8 cellular contexts compared by ENCODE assay signal in the genomic region with DNA sequence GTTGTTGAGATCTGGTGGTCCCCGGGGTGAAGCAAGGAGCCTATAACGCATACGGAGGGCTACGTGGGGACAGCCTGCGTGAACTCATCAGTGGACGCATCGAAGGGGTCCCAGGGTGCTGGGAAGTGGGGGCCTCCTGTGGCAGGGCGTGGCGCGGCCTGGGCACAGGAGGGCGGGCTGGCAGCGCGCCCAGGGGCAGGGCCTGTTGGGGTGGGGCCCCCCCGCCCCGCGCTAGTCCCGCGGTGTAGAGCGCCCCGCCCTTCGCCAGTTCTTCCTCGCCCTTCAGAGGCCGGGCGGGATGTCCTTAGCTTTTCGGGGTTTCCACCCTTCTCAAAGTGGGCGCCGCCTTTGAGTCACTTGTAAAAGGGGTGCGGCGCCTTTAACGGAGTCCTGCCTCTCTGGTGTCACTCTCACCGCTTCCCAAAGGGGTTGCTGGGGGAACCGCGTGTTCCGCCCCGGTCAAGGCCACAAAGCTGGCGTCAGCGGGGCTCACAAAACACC. TPM values are rescaled to one million over a fixed set of nuclear protein-coding genes. Genes with fewer than 3 reads are reported as not detected.
DNase-seq lines count a peak whose midpoint lies in the region; ATAC-seq and TF ChIP-seq lines count a peak whose summit lies in the region.

No MANE protein-coding gene starts in this region.

- peak overlapping the region; percentile 54 to 74 (median 66) for H3K4me3 ChIP-seq in BLaER1 treated with 17β-estradiol and CSF1 and Interleukin-3, amounts not matched to agents 10 nM and 100 nM
- H3K4me3 ChIP-seq in Panc1 (ENCODE audit: low read depth in 2 of 2, low read length in 2 of 2) (peak overlapping the region; percentile 74 to 83), prostate gland (peak overlapping the region; percentile 41 to 45)

- peak overlapping the region; percentile 71 to 84 (median 80) for H3K4me2 ChIP-seq in BLaER1 treated with 17β-estradiol and CSF1 and Interleukin-3, amounts not matched to agents 10 nM and 100 nM

- BruUV-seq in Panc1 (replicated peaks; lab: Mats Ljungman, UMichigan): no TSS peak

- H3K36me3 ChIP-seq in BLaER1 treated with 17β-estradiol and CSF1 and Interleukin-3, amounts not matched to agents 10 nM and 100 nM: peaks cover 0 to 38% (median 15%) of the 10 kb centered on the region in 11 experiments; a peak in 14 of 22 replicates
- H3K36me3 ChIP-seq in Panc1 (ENCODE audit: control insufficient read depth, insufficient read depth, low read length) (peaks cover 4% of the 10 kb centered on the region; the same call in 1 of the 2 replicates), prostate gland (no peaks in the 10 kb centered on the region)

- TF ChIP-seq CTCF in Panc1 (IDR thresholded peaks at IDR 0.05) (no peak), prostate gland (IDR thresholded peaks at IDR 0.05) (no peak)

- peak; percentile 24 for TF ChIP-seq POLR2A in prostate gland (IDR thresholded peaks at IDR 0.05)

- 3% methylated on average over 8 of the region's 37 CpGs for WGBS in prostate gland

- H3K27ac ChIP-seq in BLaER1 treated with 17β-estradiol and CSF1 and Interleukin-3, amounts not matched to agents 10 nM and 100 nM: peak overlapping the region; percentile 64 to 87 (median 80)
- H3K27ac ChIP-seq in Panc1 (ENCODE audit: low read length) (peak overlapping the region; percentile 90), prostate gland (peak overlapping the region; percentile 81 to 84)

- intact Hi-C loops in Panc1 (cut with micrococcal nuclease; ENCODE audit: unreplicated experiment): no loop called here
- intact Hi-C loops in prostate gland (cut with DNase I): no loop called here

- DNase-seq in Panc1 (ENCODE audit: low read depth, low spot score): no peak
- DNase-seq in activated effector memory CD4-positive, alpha-beta T cell treated with Interleukin-2 at 50 U/mL for 16 hours: peak; percentile 64
- peak; percentile 75 for DNase-seq in glomerular visceral epithelial cell (ENCODE audit: extremely low spot score)
- DNase-seq in prostate gland (ENCODE audit: low spot score): peak; percentile 58
- DNase-seq in foreskin melanocyte: no peak

- peaks cover 0 to 4% (median 0%) of the 10 kb centered on the region in 11 experiments; a peak in 1 of 22 replicates for H3K27me3 ChIP-seq in BLaER1 treated with 17β-estradiol and CSF1 and Interleukin-3, amounts not matched to agents 10 nM and 100 nM
- no peaks in the 10 kb centered on the region for H3K27me3 ChIP-seq in Panc1 (ENCODE audit: control insufficient read depth, insufficient read depth, low read length)
- no peaks in the 10 kb centered on the region for H3K27me3 ChIP-seq in prostate gland (replicated peaks; ENCODE audit: insufficient read depth)

- H3K9me3 ChIP-seq in BLaER1 treated with 17β-estradiol and CSF1 and Interleukin-3, amounts not matched to agents 10 nM and 100 nM (replicated peaks in 1 of 11): peaks cover 0 to 35% (median 13%) of the 10 kb centered on the region in 11 experiments; a peak in 12 of 22 replicates
- H3K9me3 ChIP-seq in Panc1 (ENCODE audit: control insufficient read depth, insufficient read depth, low read depth, low read length) (no peaks in the 10 kb centered on the region), prostate gland (no peaks in the 10 kb centered on the region)

- H3K4me1 ChIP-seq in BLaER1 treated with 17β-estradiol and CSF1 and Interleukin-3, amounts not matched to agents 10 nM and 100 nM: peaks cover 21 to 84% (median 55%) of the 10 kb centered on the region in 10 experiments
- H3K4me1 ChIP-seq in Panc1 (ENCODE audit: control insufficient read depth, insufficient read depth, low read length) (peaks cover 35% of the 10 kb centered on the region), prostate gland (replicated peaks) (no peaks in the 10 kb centered on the region)

- H3K9ac ChIP-seq in BLaER1 treated with 17β-estradiol and CSF1 and Interleukin-3, amounts not matched to agents 10 nM and 100 nM: peak overlapping the region; percentile 74 to 86 (median 83)

- CTCF ChIA-PET in Panc1 (lab: Charles Lee): interaction anchor here (0.8 kb wide), 1 partner anchor 16 kb away, joined by 3 read pairs; no protein-coding TSS in a partner anchor

- ATAC-seq in GM19397 (IDR thresholded peaks at IDR 0.05; ENCODE audit: unreplicated experiment) (peak; percentile 77), HG03520 (IDR thresholded peaks at IDR 0.05; ENCODE audit: unreplicated experiment) (peak; percentile 62), Panc1 (peak; percentile 72)

- POLR2A ChIA-PET in Panc1 (lab: Charles Lee): interaction anchor here (0.6 kb wide), 1 partner anchor 1466 kb away, joined by 3 read pairs; no protein-coding TSS in a partner anchor

- in situ Hi-C loops in Panc1 (cut with HindIII; ENCODE audit: low pct_unique_long_range_greater_than_20kb, low sequenced_read_pairs): no loop called here

- H4K20me1 ChIP-seq in BLaER1 treated with 17β-estradiol and CSF1 and Interleukin-3, amounts not matched to agents 10 nM and 100 nM: peaks cover 0 to 8% (median 0%) of the 10 kb centered on the region in 11 experiments; a peak in 5 of 22 replicates

RNA-seq across cellular contexts. Expression of gene PLP2, which starts 0.6 kb away (rescaled TPM):
- total RNA-seq in Panc1 (2021; ENCODE audit: unreplicated experiment): 293 TPM
- 305 TPM for polyA plus RNA-seq in Panc1 (2012; ENCODE audit: insufficient read length)
- 10 to 100 TPM; 24.3 to 34.7 TPM for total RNA-seq in prostate gland

RNA-seq across cellular contexts. Expression of gene MAGIX, which starts 9.8 kb away (rescaled TPM):
- total RNA-seq in Panc1 (2021; ENCODE audit: unreplicated experiment): 3.8 TPM
- polyA plus RNA-seq in Panc1 (2012; ENCODE audit: insufficient read length): 5.1 TPM
- total RNA-seq in prostate gland: 10 to 100 TPM; 16.0 to 16.6 TPM

RNA-seq across cellular contexts. Expression of gene PRICKLE3, which starts 13.8 kb away (rescaled TPM):
- total RNA-seq in Panc1 (2021; ENCODE audit: unreplicated experiment) (40.1 TPM), prostate gland (10 to 100 TPM; 17.4 to 20.5 TPM)
- polyA plus RNA-seq in Panc1 (2012; ENCODE audit: insufficient read length): 53.3 TPM

RNA-seq across cellular contexts. Expression of gene SYP, which starts 27.7 kb away (rescaled TPM):
- total RNA-seq in Panc1 (2021; ENCODE audit: unreplicated experiment) (12.4 TPM), prostate gland (1 to 10 TPM in 1 of 2 donors, under 1 TPM in 1; 0.55 to 5.2 TPM)
- 19.9 TPM for polyA plus RNA-seq in Panc1 (2012; ENCODE audit: insufficient read length)

RNA-seq across cellular contexts. Expression of gene GPKOW, which starts 48.8 kb away (rescaled TPM):
- total RNA-seq in Panc1 (2021; ENCODE audit: unreplicated experiment): 28.0 TPM
- 38.7 TPM for polyA plus RNA-seq in Panc1 (2012; ENCODE audit: insufficient read length)
- total RNA-seq in prostate gland: 10 to 100 TPM; 21.2 to 28.7 TPM

Comparison
In these comparisons a context has a peak if more than half of its experiments do, and no peak if none do; other contexts are left out.
1. DNase-seq: peak in activated effector memory CD4-positive, alpha-beta T cell treated with Interleukin-2 at 50 U/mL for 16 hours (single experiment), glomerular visceral epithelial cell (single experiment) and prostate gland (single experiment); none in Panc1 (single experiment) and foreskin melanocyte (single experiment).
2. Peak in every context shown above with its lines, with median percentiles within 50 percentile points of each other: H3K27ac ChIP-seq, H3K4me3 ChIP-seq and ATAC-seq.